8 cellular contexts compared by ENCODE assay signal in the genomic region with DNA sequence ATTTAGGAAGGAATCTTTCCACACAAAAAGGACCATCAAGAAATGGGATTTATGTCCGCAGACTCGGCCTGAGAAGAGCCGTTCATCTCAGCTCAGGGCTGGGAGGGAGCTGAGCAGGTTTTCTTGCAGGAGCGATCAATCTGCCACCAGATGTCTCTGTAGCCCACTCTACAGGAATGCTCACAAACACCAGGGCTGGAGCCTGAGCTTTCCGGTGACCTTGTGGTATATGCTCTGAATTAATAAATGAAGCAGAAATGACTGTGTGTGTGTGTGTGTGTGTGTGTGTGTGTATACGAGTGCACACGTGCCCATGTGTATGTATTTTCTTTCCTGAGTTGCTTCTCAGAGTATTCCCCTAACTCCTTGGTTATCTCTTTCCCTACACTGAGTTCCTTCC. TPM values are rescaled to one million over a fixed set of nuclear protein-coding genes. Genes with fewer than 3 reads are reported as not detected.
DNase-seq lines count a peak whose midpoint lies in the region; ATAC-seq and TF ChIP-seq lines count a peak whose summit lies in the region.

No MANE protein-coding gene starts in this region.

- H3K4me3 Mint-ChIP-seq in activated T-cell treated with anti-CD3 and anti-CD28 coated beads, Interleukin-2, amount 50 U/mL, for 4 hours, result no peak overlapping the region

- no peaks in the 10 kb centered on the region for H3K27me3 Mint-ChIP-seq in activated T-cell treated with anti-CD3 and anti-CD28 coated beads, Interleukin-2, amount 50 U/mL, for 4 hours (ENCODE audit: low read depth)

- H3K4me2 ChIP-seq in smooth muscle cell, result no peak overlapping the region

- H3K4me3 ChIP-seq in astrocyte of the spinal cord (ENCODE audit: low read depth, low read length) (no peak overlapping the region), iPS DF 6.9 (ENCODE audit: low read length) (no peak overlapping the region), smooth muscle cell (no peak overlapping the region)

- H3K4me1 ChIP-seq in iPS DF 6.9 (ENCODE audit: control insufficient read depth, insufficient read depth, low read length) (peaks cover 2% of the 10 kb centered on the region; the same call in 1 of the 2 replicates), smooth muscle cell (ENCODE audit: low read depth) (no peaks in the 10 kb centered on the region)

- ATAC-seq in activated T-cell treated with anti-CD3 and anti-CD28 coated beads, Interleukin-2, amount 50 U/mL, for 4 hours, result peak; percentile 43 to 61
- ATAC-seq in HG02885 (IDR thresholded peaks at IDR 0.05; ENCODE audit: poor library complexity, unreplicated experiment), result peak; percentile 78

- H3K9ac ChIP-seq in smooth muscle cell (ENCODE audit: low read depth), result no peak overlapping the region

- peaks cover 30% of the 10 kb centered on the region for H3K4me1 Mint-ChIP-seq in activated T-cell treated with anti-CD3 and anti-CD28 coated beads, Interleukin-2, amount 50 U/mL, for 4 hours (ENCODE audit: low read depth)

- no peak for DNase-seq in activated T-cell treated with anti-CD3 and anti-CD28 coated beads, Interleukin-2, amount 50 U/mL, for 4 hours
- DNase-seq in activated T-cell treated with anti-CD3 and anti-CD28 coated beads for 4 hours, result no peak
- peak; percentile 77 for DNase-seq in NCI-H748 treated with DMSO at 0.1 percent for 48 hours (lab: John Stamatoyannopoulos, UW)
- DNase-seq in astrocyte of the spinal cord (ENCODE audit: low read depth, low spot score), result peak; percentile 69
- DNase-seq in iPS DF 6.9 (ENCODE audit: low read depth, low spot score), result peak; percentile 31
- no peak for DNase-seq in smooth muscle cell (lab: John Stamatoyannopoulos, UW; ENCODE audit: unreplicated experiment)
- DNase-seq in effector CD8-positive, alpha-beta T cell (lab: John Stamatoyannopoulos, UW), result no peak

- H3F3A ChIP-seq in smooth muscle cell (ENCODE audit: low read depth), result no peaks in the 10 kb centered on the region

- in situ Hi-C loops in astrocyte of the spinal cord (cut with HindIII; ENCODE audit: low sequenced_read_pairs), result no loop called here

- H3K9me3 ChIP-seq in iPS DF 6.9 (ENCODE audit: control insufficient read depth, insufficient read depth, low read length), result no peaks in the 10 kb centered on the region
- H3K9me3 ChIP-seq in smooth muscle cell (replicated peaks; ENCODE audit: low read depth), result no peaks in the 10 kb centered on the region

- WGBS in iPS DF 6.9 (ENCODE audit: insufficient coverage, insufficient read length), result no CpG with 5 or more reads among the region's 7 CpGs
- WGBS in smooth muscle cell (ENCODE audit: low lambda C conversion rate), result 23% methylated on average over 7 of the region's 7 CpGs

- no peaks in the 10 kb centered on the region for H3K27me3 ChIP-seq in iPS DF 6.9 (ENCODE audit: control insufficient read depth, insufficient read depth, low read length)
- H3K27me3 ChIP-seq in smooth muscle cell (ENCODE audit: low read depth), result no peaks in the 10 kb centered on the region

- H3K9me3 Mint-ChIP-seq in activated T-cell treated with anti-CD3 and anti-CD28 coated beads, Interleukin-2, amount 50 U/mL, for 4 hours, result no peaks in the 10 kb centered on the region

- peak overlapping the region; percentile 28 for H2AFZ ChIP-seq in smooth muscle cell (ENCODE audit: low read depth)

- H3K36me3 Mint-ChIP-seq in activated T-cell treated with anti-CD3 and anti-CD28 coated beads, Interleukin-2, amount 50 U/mL, for 4 hours (ENCODE audit: insufficient read depth), result peaks cover 59% of the 10 kb centered on the region

- no peaks in the 10 kb centered on the region for H4K20me1 ChIP-seq in smooth muscle cell (ENCODE audit: low read depth)

- no peaks in the 10 kb centered on the region for H3K79me2 ChIP-seq in smooth muscle cell (ENCODE audit: low read depth)

- H3K27ac ChIP-seq in iPS DF 6.9 (ENCODE audit: low read length), result no peak overlapping the region
- no peak overlapping the region for H3K27ac ChIP-seq in smooth muscle cell (ENCODE audit: low read depth)

- TF ChIP-seq CTCF in astrocyte of the spinal cord (IDR thresholded peaks at IDR 0.05; ENCODE audit: low read depth, low read length) (peak; percentile 75), smooth muscle cell (IDR thresholded peaks at IDR 0.05; ENCODE audit: borderline replicate concordance, insufficient read depth, poor library complexity, severe bottlenecking) (peak; percentile 59)

- H3K36me3 ChIP-seq in iPS DF 6.9 (ENCODE audit: control insufficient read depth, insufficient read depth, low read length), result no peaks in the 10 kb centered on the region
- no peaks in the 10 kb centered on the region for H3K36me3 ChIP-seq in smooth muscle cell (ENCODE audit: low read depth)

RNA-seq across cellular contexts. Expression of a gene that starts 12.0 kb away (rescaled TPM):
- 10 to 100 TPM; 27.4 to 49.8 (median 27.5) TPM for total RNA-seq in activated T-cell treated with anti-CD3 and anti-CD28 coated beads, Interleukin-2, amount 50 U/mL, for 4 hours
- 3.1 and 4.0 TPM in 2 replicates for total RNA-seq in smooth muscle cell
- polyA plus RNA-seq in smooth muscle cell, result 1.9 and 2.3 TPM in 2 replicates

Comparison
In these comparisons a context has a peak if more than half of its experiments do, and no peak if none do; other contexts are left out.
1. DNase-seq: peak in NCI-H748 treated with DMSO at 0.1 percent for 48 hours (single experiment), astrocyte of the spinal cord (single experiment) and iPS DF 6.9 (single experiment); none in activated T-cell treated with anti-CD3 and anti-CD28 coated beads, Interleukin-2, amount 50 U/mL, for 4 hours (single experiment), activated T-cell treated with anti-CD3 and anti-CD28 coated beads for 4 hours (single experiment), smooth muscle cell (single experiment) and effector CD8-positive, alpha-beta T cell (single experiment).